In genomic region chr6:142232206-142233044, GRCh38 we compare ENCODE assay signal across 8 cellular contexts.
A peak's percentile ranks its signal among the peaks of the same experiment; 100 is the strongest.
DNase-seq lines count a peak whose midpoint lies in the region; ATAC-seq, FAIRE-seq and TF ChIP-seq lines count a peak whose summit lies in the region.
"Not testable (repeated sequence)": the region's sequence is repeated elsewhere in the genome, so short reads cannot be mapped to it uniquely, and the experiment has no call there.

No MANE protein-coding gene starts in this region.

- not testable (repeated sequence) for BruUV-seq in OCI-LY7 (replicated peaks; lab: Mats Ljungman, UMichigan)

- H3K4me2 ChIP-seq in OCI-LY7 (ENCODE audit: low read length): peak overlapping the region; percentile 62

- H3K4me3 ChIP-seq in AG04449 (ENCODE audit: low read depth, low read length); cardiac fibroblast (replicated peaks in 1 of 2; ENCODE audit: low read depth in 2 of 2, low read length in 2 of 2); small intestine (ENCODE audit: low read depth in 1 of 2, low read length in 2 of 2): not testable (repeated sequence)
- H3K4me3 ChIP-seq in Jurkat, Clone E6-1 (ENCODE audit: low read length): peak overlapping the region; percentile 32
- H3K4me3 ChIP-seq in OCI-LY7 (ENCODE audit: low read depth, low read length, poor library complexity, severe bottlenecking): peak overlapping the region; percentile 34

- WGBS in small intestine, 3 donors: 37 to 44% (median 38%) methylated on average over 12 of the region's 12 CpGs

- H3K27me3 ChIP-seq in small intestine (ENCODE audit: control insufficient read depth in 2 of 2, insufficient read depth in 2 of 2, low read length in 2 of 2): not testable (repeated sequence)

- not testable (repeated sequence) for FAIRE-seq in small intestine (lab: Jason Lieb, UNC)

- H3K27ac ChIP-seq in OCI-LY7 (ENCODE audit: low read depth, low read length, poor library complexity, severe bottlenecking); small intestine (ENCODE audit: low read depth in 1 of 2, low read length in 1 of 2): not testable (repeated sequence)

- CTCF ChIA-PET in AG04449 (lab: Yijun Ruan, JAX); OCI-LY7 (lab: Charles Lee; ENCODE audit: unreplicated experiment): not testable (repeated sequence)

- not testable (repeated sequence) for H3K79me2 ChIP-seq in OCI-LY7 (ENCODE audit: insufficient read depth, low read depth, low read length)

- H2AFZ ChIP-seq in OCI-LY7 (ENCODE audit: low read length): peak overlapping the region; percentile 78; the same call in 1 of the 2 replicates

- H3K4me1 ChIP-seq in OCI-LY7 (ENCODE audit: insufficient read depth, low read length, poor library complexity, severe bottlenecking); small intestine (ENCODE audit: control insufficient read depth in 2 of 2, insufficient read depth in 1 of 2, low read depth in 1 of 2, low read length in 1 of 2): not testable (repeated sequence)

- POLR2A ChIA-PET in AG04449 (lab: Yijun Ruan, JAX): interaction anchor here (0.6 kb wide), 1 partner anchor 726 kb away, joined by 3 read pairs; no protein-coding TSS in a partner anchor
- POLR2A ChIA-PET in OCI-LY7 (lab: Charles Lee): interaction anchor here (0.6 to 1.2 kb wide), 3 partner anchors 38 to 954 kb away, joined by 3 read pairs; no protein-coding TSS in a partner anchor

- TF ChIP-seq CTCF in AG04449 (IDR thresholded peaks at IDR 0.05; ENCODE audit: insufficient read depth, low read length, missing control alignments) (peak; percentile 26), OCI-LY7 (conservative IDR thresholded peaks at IDR 0.05; ENCODE audit: low read length) (peak; percentile 59), cardiac fibroblast (IDR thresholded peaks at IDR 0.05; ENCODE audit: low read depth, low read length) (peak; percentile 8)

- not testable (repeated sequence) for H4K20me1 ChIP-seq in OCI-LY7 (ENCODE audit: insufficient read depth, low read length)

- peak; percentile 52 for ATAC-seq in GM18909 (IDR thresholded peaks at IDR 0.05; ENCODE audit: poor library complexity, unreplicated experiment)

- intact Hi-C loops in OCI-LY7 (cut with micrococcal nuclease; ENCODE audit: unreplicated experiment): loop anchor here (1.0 kb wide), 1 partner anchor 85 kb away; the partner anchor contains the start of genes NMBR and VTA1

- H3K9me2 ChIP-seq in OCI-LY7 (ENCODE audit: insufficient read depth, low read length): not testable (repeated sequence)

- H3K9me3 ChIP-seq in OCI-LY7 (ENCODE audit: low read length); small intestine (ENCODE audit: control insufficient read depth, low read depth): not testable (repeated sequence)

- DNase-seq in AG04449 (ENCODE audit: low read depth, low spot score): not testable (repeated sequence)
- DNase-seq in Jurkat, Clone E6-1 (ENCODE audit: low read depth, low spot score): peak; percentile 88
- peak; percentile 80 for DNase-seq in OCI-LY7 (ENCODE audit: low spot score)
- peak; percentile 3 to 6 for DNase-seq in activated CD8-positive, alpha-beta memory T cell treated with anti-CD3 and anti-CD28 coated beads for 4 hours (ENCODE audit: low read depth in 2 of 2)
- DNase-seq in cardiac fibroblast (ENCODE audit: low read depth in 2 of 2): peak; percentile 12 to 43
- DNase-seq in kidney tubule cell (ENCODE audit: low spot score): peak; percentile 81
- DNase-seq in small intestine: peak; percentile 63

- not testable (repeated sequence) for H3K36me3 ChIP-seq in OCI-LY7 (ENCODE audit: insufficient read depth, low read length); small intestine (ENCODE audit: control insufficient read depth in 2 of 2, insufficient read depth in 2 of 2, low read length in 2 of 2)

Comparison
In these comparisons a context has a peak if more than half of its experiments do, and no peak if none do; other contexts are left out.
1. CTCF ChIP-seq: peak in every context shown above with its lines; median percentile 59 in OCI-LY7; 26 in AG04449; 8 in cardiac fibroblast.